ENCODE assay signal across 10 cellular contexts in genomic region chr12:93990832-93991748, GRCh38.
A peak's percentile ranks its signal among the peaks of the same experiment; 100 is the strongest.
DNase-seq lines count a peak whose midpoint lies in the region; ATAC-seq and TF ChIP-seq lines count a peak whose summit lies in the region.
"Had no signal": no experiment of that assay in that cellular context is flagged by ENCODE, and none has a peak within 500 bp of the region (broad histone marks: within the 10 kb centered on the region; RNA-seq: fewer than 3 reads in every experiment).

No MANE protein-coding gene starts in this region.

- DNase-seq in NCI-H2171 treated with DMSO at 0.1 percent for 48 hours (lab: John Stamatoyannopoulos, UW) (peak; percentile 17), NCI-H2171 (lab: John Stamatoyannopoulos, UW) (no peak), colonic mucosa (peak; percentile 23), left lobe of liver (ENCODE audit: low spot score) (no peak), thyroid gland (peak; percentile 24 to 44), GM19240 (ENCODE audit: insufficient read length, low spot score) (no peak), NCI-H1417 treated with DMSO at 0.1 percent for 48 hours (lab: John Stamatoyannopoulos, UW) (no peak)
- no peak for DNase-seq in activated T-cell treated with anti-CD3 and anti-CD28 coated beads, Interleukin-2, amount 50 U/mL, for 72 hours
- DNase-seq: stimulated activated CD4-positive, alpha-beta T cell treated with anti-CD3 and anti-CD28 coated beads, Interleukin-4, amount 100 ng/mL, for 24 hours had no signal

- TF ChIP-seq CTCF in colonic mucosa (IDR thresholded peaks at IDR 0.05) (no peak), thyroid gland (IDR thresholded peaks at IDR 0.05) (peak in 4 of 6 experiments; percentile 14 to 41 (median 26))

- no peaks in the 10 kb centered on the region for H3K36me3 Mint-ChIP-seq in activated T-cell treated with anti-CD3 and anti-CD28 coated beads, Interleukin-2, amount 50 U/mL, for 72 hours (ENCODE audit: insufficient read depth in 2 of 2)

- H3K9ac ChIP-seq in colonic mucosa (ENCODE audit: low read depth in 2 of 2, low read length in 2 of 2), result no peak overlapping the region

- WGBS in thyroid gland, 2 donors, result 36 to 48% methylated on average over 20 of the region's 20 CpGs

- H3K9me3 ChIP-seq in colonic mucosa, result no peaks in the 10 kb centered on the region
- no peaks in the 10 kb centered on the region for H3K9me3 ChIP-seq in thyroid gland

- peaks cover 9% of the 10 kb centered on the region for H3K4me1 Mint-ChIP-seq in activated T-cell treated with anti-CD3 and anti-CD28 coated beads, Interleukin-2, amount 50 U/mL, for 72 hours (ENCODE audit: low read depth)
- H3K4me1 Mint-ChIP-seq: B cell had no signal

- no peak for TF ChIP-seq POLR2A in thyroid gland (IDR thresholded peaks at IDR 0.05)

- no peak overlapping the region for H3K4me3 ChIP-seq in colonic mucosa
- H3K4me3 ChIP-seq in thyroid gland (replicated peaks in 1 of 3), result no peak overlapping the region

- H3K36me3 ChIP-seq in colonic mucosa, result no peaks in the 10 kb centered on the region
- H3K36me3 ChIP-seq in thyroid gland, result no peaks in the 10 kb centered on the region

- no peak overlapping the region for H3K27ac ChIP-seq in colonic mucosa
- H3K27ac ChIP-seq in thyroid gland, result no peak overlapping the region

- no peaks in the 10 kb centered on the region for H3K27me3 Mint-ChIP-seq in activated T-cell treated with anti-CD3 and anti-CD28 coated beads, Interleukin-2, amount 50 U/mL, for 72 hours (ENCODE audit: low read depth)

- H3K27ac Mint-ChIP-seq in activated T-cell treated with anti-CD3 and anti-CD28 coated beads, Interleukin-2, amount 50 U/mL, for 72 hours, result no peak overlapping the region
- H3K27ac Mint-ChIP-seq: B cell had no signal

- peak; percentile 48 for ATAC-seq in left lobe of liver
- no peak for ATAC-seq in activated T-cell treated with anti-CD3 and anti-CD28 coated beads, Interleukin-2, amount 50 U/mL, for 72 hours (replicated peaks in 1 of 2)

- no peaks in the 10 kb centered on the region for H3K27me3 ChIP-seq in colonic mucosa
- H3K27me3 ChIP-seq in thyroid gland, result no peaks in the 10 kb centered on the region

- H3K9me3 Mint-ChIP-seq in activated T-cell treated with anti-CD3 and anti-CD28 coated beads, Interleukin-2, amount 50 U/mL, for 72 hours, result peaks cover 0 to 1% of the 10 kb centered on the region in 2 donors

- H3K4me1 ChIP-seq in colonic mucosa, result no peaks in the 10 kb centered on the region
- no peaks in the 10 kb centered on the region for H3K4me1 ChIP-seq in thyroid gland

- H3K4me3 Mint-ChIP-seq in activated T-cell treated with anti-CD3 and anti-CD28 coated beads, Interleukin-2, amount 50 U/mL, for 72 hours, result no peak overlapping the region
- H3K4me3 Mint-ChIP-seq: B cell had no signal

- intact Hi-C loops in colonic mucosa (cut with DNase I) (loop anchor here (5.0 kb wide), 1 partner anchor 489 kb away; no protein-coding TSS in a partner anchor), thyroid gland (cut with DNase I) (no loop called here)

Comparison
In these comparisons a context has a peak if more than half of its experiments do, and no peak if none do; other contexts are left out.
1. DNase-seq: peak in NCI-H2171 treated with DMSO at 0.1 percent for 48 hours (single experiment), colonic mucosa (single experiment) and thyroid gland (2 of 2); none in NCI-H2171 (single experiment), left lobe of liver (single experiment), GM19240 (single experiment), NCI-H1417 treated with DMSO at 0.1 percent for 48 hours (single experiment) and activated T-cell treated with anti-CD3 and anti-CD28 coated beads, Interleukin-2, amount 50 U/mL, for 72 hours (0 of 2).